ENCODE assay signal across 19 cellular contexts in genomic region chr5:170139786-170140335, GRCh38. TPM values are rescaled to one million over a fixed set of nuclear protein-coding genes. Genes with fewer than 3 reads are reported as not detected.
DNase-seq lines count a peak whose midpoint lies in the region; ATAC-seq and TF ChIP-seq lines count a peak whose summit lies in the region.
"Had no signal": no experiment of that assay in that cellular context is flagged by ENCODE, and none has a peak within 500 bp of the region (broad histone marks: within the 10 kb centered on the region; RNA-seq: fewer than 3 reads in every experiment).

No MANE protein-coding gene starts in this region.

- no peak overlapping the region for H3K4me3 Mint-ChIP-seq in activated CD8-positive, alpha-beta memory T cell treated with anti-CD3 and anti-CD28 coated beads, Interleukin-2, amount 10 ng/mL, durations not matched to agents 7 days and 5 days
- no peak overlapping the region for H3K4me3 Mint-ChIP-seq in endodermal cell
- no peak overlapping the region for H3K4me3 Mint-ChIP-seq in osteocyte (ENCODE audit: unreplicated experiment)
- H3K4me3 Mint-ChIP-seq in activated naive CD4-positive, alpha-beta T cell treated with anti-CD3 and anti-CD28 coated beads for 36 hours: no peak overlapping the region
- H3K4me3 Mint-ChIP-seq in activated T-cell treated with anti-CD3 and anti-CD28 coated beads, Interleukin-2, amount 50 U/mL, for 4 hours: no peak overlapping the region
- no peak overlapping the region for H3K4me3 Mint-ChIP-seq in T-cell
- H3K4me3 Mint-ChIP-seq: CD14-positive monocyte; CD8-positive, alpha-beta memory T cell; HFFc6 had no signal

- no peaks in the 10 kb centered on the region for H3K36me3 Mint-ChIP-seq in activated CD8-positive, alpha-beta memory T cell treated with anti-CD3 and anti-CD28 coated beads, Interleukin-2, amount 10 ng/mL, durations not matched to agents 7 days and 5 days
- H3K36me3 Mint-ChIP-seq in endodermal cell (ENCODE audit: low read depth): no peaks in the 10 kb centered on the region
- H3K36me3 Mint-ChIP-seq in osteocyte (ENCODE audit: unreplicated experiment): no peaks in the 10 kb centered on the region
- no peaks in the 10 kb centered on the region for H3K36me3 Mint-ChIP-seq in activated naive CD4-positive, alpha-beta T cell treated with anti-CD3 and anti-CD28 coated beads for 36 hours (ENCODE audit: low read depth)
- no peaks in the 10 kb centered on the region for H3K36me3 Mint-ChIP-seq in activated T-cell treated with anti-CD3 and anti-CD28 coated beads, Interleukin-2, amount 50 U/mL, for 4 hours (ENCODE audit: insufficient read depth)
- no peaks in the 10 kb centered on the region for H3K36me3 Mint-ChIP-seq in T-cell
- H3K36me3 Mint-ChIP-seq: CD14-positive monocyte; CD8-positive, alpha-beta memory T cell had no signal

- no peak overlapping the region for H3K27ac Mint-ChIP-seq in activated CD8-positive, alpha-beta memory T cell treated with anti-CD3 and anti-CD28 coated beads, Interleukin-2, amount 10 ng/mL, durations not matched to agents 7 days and 5 days
- H3K27ac Mint-ChIP-seq in endodermal cell (no peak overlapping the region), osteocyte (ENCODE audit: unreplicated experiment) (no peak overlapping the region), T-cell (no peak overlapping the region)
- no peak overlapping the region for H3K27ac Mint-ChIP-seq in activated naive CD4-positive, alpha-beta T cell treated with anti-CD3 and anti-CD28 coated beads for 36 hours
- H3K27ac Mint-ChIP-seq: HFFc6 had no signal

- intact Hi-C loops in activated naive CD4-positive, alpha-beta T cell treated with anti-CD3 and anti-CD28 coated beads for 36 hours (cut with micrococcal nuclease): no loop called here

- no peaks in the 10 kb centered on the region for H3K36me3 ChIP-seq in endodermal cell (ENCODE audit: control insufficient read depth, insufficient read depth, low read length)

- H3K27me3 Mint-ChIP-seq in activated CD8-positive, alpha-beta memory T cell treated with anti-CD3 and anti-CD28 coated beads, Interleukin-2, amount 10 ng/mL, durations not matched to agents 7 days and 5 days: peaks cover 8% of the 10 kb centered on the region
- H3K27me3 Mint-ChIP-seq in endodermal cell (ENCODE audit: insufficient read depth) (no peaks in the 10 kb centered on the region), osteocyte (ENCODE audit: unreplicated experiment) (no peaks in the 10 kb centered on the region), T-cell (peaks cover 7 to 15% of the 10 kb centered on the region in 2 donors)
- H3K27me3 Mint-ChIP-seq in activated naive CD4-positive, alpha-beta T cell treated with anti-CD3 and anti-CD28 coated beads for 36 hours (ENCODE audit: low read depth): no peaks in the 10 kb centered on the region
- H3K27me3 Mint-ChIP-seq in activated T-cell treated with anti-CD3 and anti-CD28 coated beads, Interleukin-2, amount 50 U/mL, for 4 hours (ENCODE audit: low read depth): peaks cover 10% of the 10 kb centered on the region

- H3K27ac ChIP-seq in endodermal cell (ENCODE audit: low read depth, low read length): no peak overlapping the region
- H3K27ac ChIP-seq: 22Rv1 had no signal

- no peak for ATAC-seq in activated CD8-positive, alpha-beta memory T cell treated with anti-CD3 and anti-CD28 coated beads, Interleukin-2, amount 10 ng/mL, durations not matched to agents 7 days and 5 days
- ATAC-seq in activated T-cell treated with anti-CD3 and anti-CD28 coated beads, Interleukin-2, amount 50 U/mL, for 4 hours: no peak
- ATAC-seq in T-cell (replicated peaks in 1 of 4): no peak

- H3K9me3 ChIP-seq in endodermal cell (ENCODE audit: control insufficient read depth, low read length): no peaks in the 10 kb centered on the region
- H3K9me3 ChIP-seq: Caco-2 had no signal

- TF ChIP-seq CTCF in endodermal cell (conservative IDR thresholded peaks at IDR 0.05) (peak; percentile 19), osteocyte (IDR thresholded peaks at IDR 0.05) (no peak)

- POLR2A ChIA-PET in T-cell (lab: Charles Lee): no interaction called here

- no peak overlapping the region for H3K9ac ChIP-seq in endodermal cell (ENCODE audit: extremely low read depth, low read length, poor library complexity, severe bottlenecking)

- CTCF ChIA-PET in activated CD8-positive, alpha-beta memory T cell treated with anti-CD3 and anti-CD28 coated beads, Interleukin-2, amount 10 ng/mL, durations not matched to agents 7 days and 5 days (lab: Charles Lee): no interaction called here
- CTCF ChIA-PET in activated naive CD4-positive, alpha-beta T cell treated with anti-CD3 and anti-CD28 coated beads for 36 hours (lab: Charles Lee): no interaction called here
- CTCF ChIA-PET in T-cell (lab: Charles Lee): no interaction called here

- no peak overlapping the region for H3K4me3 ChIP-seq in endodermal cell (ENCODE audit: low read length)

- H3K4me1 ChIP-seq in endodermal cell (ENCODE audit: control insufficient read depth, insufficient read depth, low read length): no peaks in the 10 kb centered on the region
- H3K4me1 ChIP-seq: Caco-2 had no signal

- H3K27me3 ChIP-seq in endodermal cell (ENCODE audit: control insufficient read depth, insufficient read depth, low read length, poor library complexity, severe bottlenecking): no peaks in the 10 kb centered on the region

- no peaks in the 10 kb centered on the region for H3K9me3 Mint-ChIP-seq in activated CD8-positive, alpha-beta memory T cell treated with anti-CD3 and anti-CD28 coated beads, Interleukin-2, amount 10 ng/mL, durations not matched to agents 7 days and 5 days (ENCODE audit: low read depth)
- H3K9me3 Mint-ChIP-seq in endodermal cell (no peaks in the 10 kb centered on the region), osteocyte (ENCODE audit: unreplicated experiment) (no peaks in the 10 kb centered on the region), T-cell (no peaks in the 10 kb centered on the region)
- no peaks in the 10 kb centered on the region for H3K9me3 Mint-ChIP-seq in activated naive CD4-positive, alpha-beta T cell treated with anti-CD3 and anti-CD28 coated beads for 36 hours
- no peaks in the 10 kb centered on the region for H3K9me3 Mint-ChIP-seq in activated T-cell treated with anti-CD3 and anti-CD28 coated beads, Interleukin-2, amount 50 U/mL, for 4 hours
- H3K9me3 Mint-ChIP-seq: CD14-positive monocyte; CD8-positive, alpha-beta memory T cell had no signal

- no peaks in the 10 kb centered on the region for H3K4me1 Mint-ChIP-seq in activated CD8-positive, alpha-beta memory T cell treated with anti-CD3 and anti-CD28 coated beads, Interleukin-2, amount 10 ng/mL, durations not matched to agents 7 days and 5 days
- peaks cover 4% of the 10 kb centered on the region for H3K4me1 Mint-ChIP-seq in endodermal cell
- H3K4me1 Mint-ChIP-seq in osteocyte (ENCODE audit: unreplicated experiment): peaks cover 33% of the 10 kb centered on the region
- no peaks in the 10 kb centered on the region for H3K4me1 Mint-ChIP-seq in activated naive CD4-positive, alpha-beta T cell treated with anti-CD3 and anti-CD28 coated beads for 36 hours (ENCODE audit: low read depth)
- no peaks in the 10 kb centered on the region for H3K4me1 Mint-ChIP-seq in activated T-cell treated with anti-CD3 and anti-CD28 coated beads, Interleukin-2, amount 50 U/mL, for 4 hours (ENCODE audit: low read depth)
- no peaks in the 10 kb centered on the region for H3K4me1 Mint-ChIP-seq in T-cell
- H3K4me1 Mint-ChIP-seq: CD8-positive, alpha-beta memory T cell had no signal

- WGBS in endodermal cell (ENCODE audit: insufficient coverage in 1 of 2, insufficient read length in 1 of 2), 2 experiments: 88 to 94% methylated on average over 9 of the region's 9 CpGs

- peak; percentile 13 for DNase-seq in activated CD8-positive, alpha-beta memory T cell treated with anti-CD3 and anti-CD28 coated beads, Interleukin-2, amount 50 U/mL, for 48 hours
- DNase-seq in activated CD8-positive, alpha-beta memory T cell treated with anti-CD3 and anti-CD28 coated beads, Interleukin-2, amount 10 ng/mL, durations not matched to agents 7 days and 5 days: no peak
- DNase-seq in endodermal cell (peak; percentile 40), osteocyte (ENCODE audit: extremely low spot score, unreplicated experiment) (peak; percentile 49), T-cell (no peak)
- no peak for DNase-seq in activated naive CD4-positive, alpha-beta T cell treated with anti-CD3 and anti-CD28 coated beads for 36 hours
- DNase-seq in activated T-cell treated with anti-CD3 and anti-CD28 coated beads, Interleukin-2, amount 50 U/mL, for 4 hours: no peak
- DNase-seq: Caco-2; CD8-positive, alpha-beta memory T cell; DMS53; GF-D8; HCEC 1CT; HFFc6; IMR-90 had no signal

RNA-seq across cellular contexts. Expression of gene FOXI1, which starts 34.2 kb away (rescaled TPM):
- not detected for total RNA-seq in activated CD8-positive, alpha-beta memory T cell treated with anti-CD3 and anti-CD28 coated beads, Interleukin-2, amount 10 ng/mL, durations not matched to agents 7 days and 5 days
- 1 to 10 TPM in 1 of 2 donors, under 1 TPM in 1; 0.44 to 3.5 TPM for total RNA-seq in endodermal cell
- 0.18 TPM for polyA plus RNA-seq in endodermal cell (2013, experiment 1 of 2)
- polyA plus RNA-seq in endodermal cell (2013, experiment 2 of 2): 0.17 TPM
- total RNA-seq in osteocyte: not detected in 2 replicates
- not detected for total RNA-seq in activated naive CD4-positive, alpha-beta T cell treated with anti-CD3 and anti-CD28 coated beads for 36 hours
- not detected for total RNA-seq in activated T-cell treated with anti-CD3 and anti-CD28 coated beads, Interleukin-2, amount 50 U/mL, for 4 hours
- total RNA-seq in T-cell: under 1 TPM in 2 of 5 donors, not detected in 3; 0.16 to 0.35 TPM
- total RNA-seq: A673; CD8-positive, alpha-beta memory T cell; H4; HFFc6; IMR-90 had no signal
- polyA plus RNA-seq: BJ; CD14-positive monocyte; CD8-positive, alpha-beta memory T cell; IMR-90 had no signal

Comparison
In these comparisons a context has a peak if more than half of its experiments do, and no peak if none do; other contexts are left out.
1. DNase-seq: peak in activated CD8-positive, alpha-beta memory T cell treated with anti-CD3 and anti-CD28 coated beads, Interleukin-2, amount 50 U/mL, for 48 hours (single experiment), endodermal cell (single experiment) and osteocyte (single experiment); none in activated CD8-positive, alpha-beta memory T cell treated with anti-CD3 and anti-CD28 coated beads, Interleukin-2, amount 10 ng/mL, durations not matched to agents 7 days and 5 days (single experiment), activated naive CD4-positive, alpha-beta T cell treated with anti-CD3 and anti-CD28 coated beads for 36 hours (single experiment), activated T-cell treated with anti-CD3 and anti-CD28 coated beads, Interleukin-2, amount 50 U/mL, for 4 hours (single experiment) and T-cell (0 of 34).